8 cellular contexts compared by ENCODE assay signal in the genomic region with DNA sequence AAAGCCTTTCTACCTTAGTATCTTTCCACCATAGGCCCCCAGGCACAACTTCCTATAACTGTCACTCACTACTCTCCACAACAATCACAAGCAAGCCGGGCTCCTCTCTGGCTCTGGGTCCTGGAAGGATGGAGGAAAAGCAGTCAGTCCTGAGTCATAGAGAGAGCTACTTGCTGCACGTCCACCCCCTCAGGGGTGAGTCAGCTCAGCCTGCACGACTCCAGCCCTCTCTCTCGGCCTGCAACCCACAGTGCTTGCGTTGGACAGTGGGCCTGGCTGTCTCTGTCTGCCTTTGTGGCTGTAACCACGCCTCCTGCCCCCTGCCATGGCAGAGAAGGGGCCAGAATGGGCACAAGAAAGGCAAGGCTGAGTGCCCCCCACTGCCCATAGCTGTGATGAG.
DNase-seq lines count a peak whose midpoint lies in the region; ATAC-seq and TF ChIP-seq lines count a peak whose summit lies in the region.

No MANE protein-coding gene starts in this region.

- H3K27ac ChIP-seq in brain microvascular endothelial cell (peak overlapping the region; percentile 58), thyroid gland (peak overlapping the region in 2 of 3 donors; percentile 38 to 39)
- no peak overlapping the region for H3K27ac ChIP-seq in CD8-positive, alpha-beta memory T cell (ENCODE audit: low read depth, low read length)

- H3K27me3 Mint-ChIP-seq in activated naive CD4-positive, alpha-beta T cell treated with anti-CD3 and anti-CD28 coated beads, Interleukin-2, amount 10 ng/mL, durations not matched to agents 7 days and 5 days = peaks cover 46% of the 10 kb centered on the region
- peaks cover 25 to 56% of the 10 kb centered on the region in 2 donors for H3K27me3 Mint-ChIP-seq in CD8-positive, alpha-beta memory T cell

- no peak overlapping the region for H3K27ac Mint-ChIP-seq in activated naive CD4-positive, alpha-beta T cell treated with anti-CD3 and anti-CD28 coated beads, Interleukin-2, amount 10 ng/mL, durations not matched to agents 7 days and 5 days
- H3K27ac Mint-ChIP-seq in CD8-positive, alpha-beta memory T cell = peak overlapping the region in 1 of 8 donors; percentile 14

- H3K9me3 Mint-ChIP-seq in activated naive CD4-positive, alpha-beta T cell treated with anti-CD3 and anti-CD28 coated beads, Interleukin-2, amount 10 ng/mL, durations not matched to agents 7 days and 5 days = no peaks in the 10 kb centered on the region
- H3K9me3 Mint-ChIP-seq in CD8-positive, alpha-beta memory T cell = no peaks in the 10 kb centered on the region

- H3K9me3 ChIP-seq in thyroid gland = no peaks in the 10 kb centered on the region
- no peaks in the 10 kb centered on the region for H3K9me3 ChIP-seq in CD8-positive, alpha-beta memory T cell (ENCODE audit: low read length)

- H3K4me3 Mint-ChIP-seq in activated naive CD4-positive, alpha-beta T cell treated with anti-CD3 and anti-CD28 coated beads, Interleukin-2, amount 10 ng/mL, durations not matched to agents 7 days and 5 days = no peak overlapping the region
- no peak overlapping the region for H3K4me3 Mint-ChIP-seq in CD8-positive, alpha-beta memory T cell

- no peak for ATAC-seq in HG02623 (IDR thresholded peaks at IDR 0.05; ENCODE audit: unreplicated experiment)

- in situ Hi-C loops in brain microvascular endothelial cell (cut with HindIII; ENCODE audit: low pct_ligation_motif_present, low sequenced_read_pairs) = no loop called here

- H3K27me3 ChIP-seq in brain microvascular endothelial cell (replicated peaks) (no peaks in the 10 kb centered on the region), thyroid gland (no peaks in the 10 kb centered on the region)
- peaks cover 6% of the 10 kb centered on the region for H3K27me3 ChIP-seq in CD8-positive, alpha-beta memory T cell (ENCODE audit: insufficient read depth, low read length, poor library complexity, severe bottlenecking)

- H3K4me1 Mint-ChIP-seq in activated naive CD4-positive, alpha-beta T cell treated with anti-CD3 and anti-CD28 coated beads, Interleukin-2, amount 10 ng/mL, durations not matched to agents 7 days and 5 days = peaks cover 15% of the 10 kb centered on the region
- peaks cover 13 to 24% (median 18%) of the 10 kb centered on the region in 3 donors for H3K4me1 Mint-ChIP-seq in CD8-positive, alpha-beta memory T cell

- H3K4me3 ChIP-seq in brain microvascular endothelial cell (ENCODE audit: low read depth, low read length) (no peak overlapping the region), thyroid gland (replicated peaks in 1 of 3) (no peak overlapping the region)
- no peak overlapping the region for H3K4me3 ChIP-seq in CD8-positive, alpha-beta memory T cell (ENCODE audit: low read length)

- 43 to 56% methylated on average over 6 of the region's 6 CpGs for WGBS in thyroid gland, 2 donors

- H3K36me3 Mint-ChIP-seq in activated naive CD4-positive, alpha-beta T cell treated with anti-CD3 and anti-CD28 coated beads, Interleukin-2, amount 10 ng/mL, durations not matched to agents 7 days and 5 days = no peaks in the 10 kb centered on the region
- H3K36me3 Mint-ChIP-seq in CD8-positive, alpha-beta memory T cell = peaks cover 0 to 5% (median 3%) of the 10 kb centered on the region in 3 donors

- peak; percentile 21 for DNase-seq in activated naive CD4-positive, alpha-beta T cell treated with anti-CD3 and anti-CD28 coated beads, Interleukin-2, amount 10 ng/mL, durations not matched to agents 7 days and 5 days
- no peak for DNase-seq in activated naive CD4-positive, alpha-beta T cell (lab: John Stamatoyannopoulos, UW)
- DNase-seq in brain microvascular endothelial cell = peak; percentile 97
- DNase-seq in kidney tubule cell (ENCODE audit: low spot score) = peak; percentile 94
- DNase-seq in thyroid gland = peak in 1 of 2 donors; percentile 13
- DNase-seq in NCI-H2171 (lab: John Stamatoyannopoulos, UW) = no peak
- no peak for DNase-seq in CD8-positive, alpha-beta memory T cell

- TF ChIP-seq CTCF in brain microvascular endothelial cell (IDR thresholded peaks at IDR 0.05; ENCODE audit: low read depth, low read length, missing control alignments) = no peak
- no peak for TF ChIP-seq CTCF in thyroid gland (IDR thresholded peaks at IDR 0.05)

- TF ChIP-seq POLR2A in thyroid gland (IDR thresholded peaks at IDR 0.05) = no peak

- H3K4me1 ChIP-seq in thyroid gland = peaks cover 0 to 19% of the 10 kb centered on the region in 2 donors
- peaks cover 18% of the 10 kb centered on the region for H3K4me1 ChIP-seq in CD8-positive, alpha-beta memory T cell (ENCODE audit: insufficient read depth, low read length)

- CTCF ChIA-PET in activated naive CD4-positive, alpha-beta T cell treated with anti-CD3 and anti-CD28 coated beads, Interleukin-2, amount 10 ng/mL, durations not matched to agents 7 days and 5 days (lab: Charles Lee) = no interaction called here
- CTCF ChIA-PET in CD8-positive, alpha-beta memory T cell (lab: Charles Lee) = no interaction called here

- POLR2A ChIA-PET in CD8-positive, alpha-beta memory T cell (lab: Charles Lee) = no interaction called here

- intact Hi-C loops in thyroid gland (cut with DNase I) = no loop called here

- no peaks in the 10 kb centered on the region for H3K36me3 ChIP-seq in brain microvascular endothelial cell (replicated peaks)
- H3K36me3 ChIP-seq in thyroid gland = no peaks in the 10 kb centered on the region
- H3K36me3 ChIP-seq in CD8-positive, alpha-beta memory T cell (ENCODE audit: insufficient read depth, low read length) = no peaks in the 10 kb centered on the region

Comparison
In these comparisons a context has a peak if more than half of its experiments do, and no peak if none do; other contexts are left out.
1. DNase-seq: peak in activated naive CD4-positive, alpha-beta T cell treated with anti-CD3 and anti-CD28 coated beads, Interleukin-2, amount 10 ng/mL, durations not matched to agents 7 days and 5 days (single experiment), brain microvascular endothelial cell (single experiment) and kidney tubule cell (single experiment); none in activated naive CD4-positive, alpha-beta T cell (0 of 4), NCI-H2171 (single experiment) and CD8-positive, alpha-beta memory T cell (0 of 5).